Comparison of ENCODE assay signal across 10 cellular contexts in genomic region chr11:114302663-114303062, GRCh38. TPM values are rescaled to one million over a fixed set of nuclear protein-coding genes. Genes with fewer than 3 reads are reported as not detected.
"Had no signal": no experiment of that assay in that cellular context is flagged by ENCODE, and none has a peak within 500 bp of the region (broad histone marks: within the 10 kb centered on the region; RNA-seq: fewer than 3 reads in every experiment).

No MANE protein-coding gene starts in this region.

- H3K9me3 Mint-ChIP-seq: effector memory CD8-positive, alpha-beta T cell; natural killer cell treated with Interleukin-12 subunit alpha and Interleukin-12 subunit beta and Interleukin-15 and Interleukin-18, amount 100 ng/mL, for 72 hours had no signal

- DNase-seq: activated CD4-positive, alpha-beta T cell treated with anti-CD3 and anti-CD28 coated beads, Interleukin-2, amount 50 U/mL, for 1 hour; activated naive CD4-positive, alpha-beta T cell treated with anti-CD3 and anti-CD28 coated beads, Interleukin-2, amount 50 U/mL, for 16 hours; activated T-cell treated with anti-CD3 and anti-CD28 coated beads, Interleukin-2, amount 50 U/mL, for 1 hour; amniotic stem cell; effector memory CD8-positive, alpha-beta T cell; small intestine; T-helper 2 cell; trophoblast cell had no signal

- H3K27ac Mint-ChIP-seq: effector memory CD8-positive, alpha-beta T cell; natural killer cell treated with Interleukin-12 subunit alpha and Interleukin-12 subunit beta and Interleukin-15 and Interleukin-18, amount 100 ng/mL, for 72 hours had no signal

- H3K4me3 Mint-ChIP-seq: effector memory CD8-positive, alpha-beta T cell; natural killer cell treated with Interleukin-12 subunit alpha and Interleukin-12 subunit beta and Interleukin-15 and Interleukin-18, amount 100 ng/mL, for 72 hours had no signal

- H3K27ac ChIP-seq: epithelial cell of prostate had no signal

- ATAC-seq: effector memory CD8-positive, alpha-beta T cell; natural killer cell treated with Interleukin-12 subunit alpha and Interleukin-12 subunit beta and Interleukin-15 and Interleukin-18, amount 100 ng/mL, for 72 hours had no signal

- H3K36me3 Mint-ChIP-seq: natural killer cell treated with Interleukin-12 subunit alpha and Interleukin-12 subunit beta and Interleukin-15 and Interleukin-18, amount 100 ng/mL, for 72 hours had no signal

RNA-seq across cellular contexts. Expression of gene NNMT, which starts 6.5 kb away (rescaled TPM):
- total RNA-seq: natural killer cell treated with Interleukin-12 subunit alpha and Interleukin-12 subunit beta and Interleukin-15 and Interleukin-18, amount 100 ng/mL, for 72 hours had no signal
